9 cellular contexts compared by ENCODE assay signal in genomic region chr2:181683518-181684453, GRCh38. TPM values are rescaled to one million over a fixed set of nuclear protein-coding genes. Genes with fewer than 3 reads are reported as not detected.
A peak's percentile ranks its signal among the peaks of the same experiment; 100 is the strongest.
DNase-seq lines count a peak whose midpoint lies in the region; ATAC-seq lines count a peak whose summit lies in the region.
"Had no signal": no experiment of that assay in that cellular context is flagged by ENCODE, and none has a peak within 500 bp of the region (broad histone marks: within the 10 kb centered on the region; RNA-seq: fewer than 3 reads in every experiment).

No MANE protein-coding gene starts in this region.

- no peak for ATAC-seq in activated CD8-positive, alpha-beta memory T cell treated with anti-CD3 and anti-CD28 coated beads, Interleukin-2, amount 10 ng/mL, durations not matched to agents 7 days and 5 days
- ATAC-seq in GM21529 (IDR thresholded peaks at IDR 0.05; ENCODE audit: unreplicated experiment) (no peak), GM18861 (IDR thresholded peaks at IDR 0.05; ENCODE audit: unreplicated experiment) (no peak)

- H3K36me3 ChIP-seq in GM23248 (ENCODE audit: low read depth) (no peaks in the 10 kb centered on the region), iPS-20b (ENCODE audit: insufficient read depth, low read depth, low read length) (no peaks in the 10 kb centered on the region)

- no peaks in the 10 kb centered on the region for H3K9me2 ChIP-seq in GM23248 (ENCODE audit: insufficient read depth)

- H3K4me1 ChIP-seq in GM23248 (ENCODE audit: insufficient read depth) (no peaks in the 10 kb centered on the region), iPS-20b (ENCODE audit: insufficient read depth, low read length) (peaks cover 24% of the 10 kb centered on the region; the same call in 1 of the 2 replicates)

- H3F3A ChIP-seq in GM23248 (ENCODE audit: insufficient read depth): no peaks in the 10 kb centered on the region

- no peaks in the 10 kb centered on the region for H3K9me3 Mint-ChIP-seq in activated CD8-positive, alpha-beta memory T cell treated with anti-CD3 and anti-CD28 coated beads, Interleukin-2, amount 10 ng/mL, durations not matched to agents 7 days and 5 days (ENCODE audit: low read depth)

- no peaks in the 10 kb centered on the region for H3K79me2 ChIP-seq in GM23248 (ENCODE audit: insufficient read depth)

- DNase-seq in 8988T (peak; percentile 45), GM23248 (peak; percentile 61), NAMALWA (ENCODE audit: low spot score) (no peak), SIG-M5 treated with dmso at 0.1 percent for 504 hours (lab: John Stamatoyannopoulos, UW; ENCODE audit: unreplicated experiment) (no peak)
- no peak for DNase-seq in activated CD8-positive, alpha-beta memory T cell treated with anti-CD3 and anti-CD28 coated beads, Interleukin-2, amount 10 ng/mL, durations not matched to agents 7 days and 5 days

- peaks cover 10% of the 10 kb centered on the region for H3K36me3 Mint-ChIP-seq in activated CD8-positive, alpha-beta memory T cell treated with anti-CD3 and anti-CD28 coated beads, Interleukin-2, amount 10 ng/mL, durations not matched to agents 7 days and 5 days

- no peak overlapping the region for H3K4me2 ChIP-seq in GM23248 (ENCODE audit: unreplicated experiment)

- H3K4me3 ChIP-seq in GM23248: no peak overlapping the region
- H3K4me3 ChIP-seq in iPS-20b (ENCODE audit: low read length): peak overlapping the region; percentile 58

- H3K27ac ChIP-seq in GM23248 (no peak overlapping the region), iPS-20b (ENCODE audit: low read length) (no peak overlapping the region)

- H3K9ac ChIP-seq in GM23248 (no peak overlapping the region), iPS-20b (ENCODE audit: low read depth, low read length) (no peak overlapping the region)

- H3K27me3 ChIP-seq in GM23248 (replicated peaks; ENCODE audit: insufficient read depth) (peaks cover 92% of the 10 kb centered on the region), iPS-20b (ENCODE audit: insufficient read depth, low read length) (peaks cover 100% of the 10 kb centered on the region)

- in situ Hi-C loops in GM23248 (cut with MboI): no loop called here

- 5 to 6% methylated on average over 57 to 81 of the region's 85 CpGs for WGBS in GM23248 (ENCODE audit: low coverage in 1 of 2, low lambda C conversion rate in 2 of 2, missing lambda C conversion rate in 2 of 2), 2 experiments

- H3K4me3 Mint-ChIP-seq in activated CD8-positive, alpha-beta memory T cell treated with anti-CD3 and anti-CD28 coated beads, Interleukin-2, amount 10 ng/mL, durations not matched to agents 7 days and 5 days: peak overlapping the region; percentile 15

- peaks cover 38% of the 10 kb centered on the region for H3K4me1 Mint-ChIP-seq in activated CD8-positive, alpha-beta memory T cell treated with anti-CD3 and anti-CD28 coated beads, Interleukin-2, amount 10 ng/mL, durations not matched to agents 7 days and 5 days

- H3K9me3 ChIP-seq in GM23248 (ENCODE audit: low read depth) (no peaks in the 10 kb centered on the region), iPS-20b (ENCODE audit: insufficient read depth, low read depth, low read length) (peaks cover 14% of the 10 kb centered on the region; the same call in 1 of the 2 replicates)

- CTCF ChIA-PET in activated CD8-positive, alpha-beta memory T cell treated with anti-CD3 and anti-CD28 coated beads, Interleukin-2, amount 10 ng/mL, durations not matched to agents 7 days and 5 days (lab: Charles Lee): no interaction called here

- H4K20me1 ChIP-seq in GM23248 (ENCODE audit: insufficient read depth): no peaks in the 10 kb centered on the region

- no peak overlapping the region for H2AFZ ChIP-seq in GM23248

- H3K27me3 Mint-ChIP-seq in activated CD8-positive, alpha-beta memory T cell treated with anti-CD3 and anti-CD28 coated beads, Interleukin-2, amount 10 ng/mL, durations not matched to agents 7 days and 5 days: peaks cover 83% of the 10 kb centered on the region

- no peak overlapping the region for H3K27ac Mint-ChIP-seq in activated CD8-positive, alpha-beta memory T cell treated with anti-CD3 and anti-CD28 coated beads, Interleukin-2, amount 10 ng/mL, durations not matched to agents 7 days and 5 days

RNA-seq across cellular contexts. Expression of gene NEUROD1, which starts 3.5 kb away (rescaled TPM):
- total RNA-seq in GM23248 (2014; rRNA removed; shearing (Covaris generic)): not detected in 2 replicates
- polyA plus RNA-seq in GM23248 (2016; fragmentation: Nextera tagmentation; extraction: Ambion mirVana): not detected in 2 replicates
- not detected for total RNA-seq in activated CD8-positive, alpha-beta memory T cell treated with anti-CD3 and anti-CD28 coated beads, Interleukin-2, amount 10 ng/mL, durations not matched to agents 7 days and 5 days
- total RNA-seq: mononuclear cell had no signal

RNA-seq across cellular contexts. Expression of gene CERKL, which starts 26.9 kb away (rescaled TPM):
- total RNA-seq in GM23248 (2014; rRNA removed; shearing (Covaris generic)): not detected in 2 replicates
- polyA plus RNA-seq in GM23248 (2016; fragmentation: Nextera tagmentation; extraction: Ambion mirVana): 4.6 and 5.2 TPM in 2 replicates
- total RNA-seq in activated CD8-positive, alpha-beta memory T cell treated with anti-CD3 and anti-CD28 coated beads, Interleukin-2, amount 10 ng/mL, durations not matched to agents 7 days and 5 days: not detected

Comparison
In these comparisons a context has a peak if more than half of its experiments do, and no peak if none do; other contexts are left out.
1. DNase-seq: peak in 8988T (single experiment) and GM23248 (single experiment); none in activated CD8-positive, alpha-beta memory T cell treated with anti-CD3 and anti-CD28 coated beads, Interleukin-2, amount 10 ng/mL, durations not matched to agents 7 days and 5 days (single experiment), NAMALWA (single experiment) and SIG-M5 treated with dmso at 0.1 percent for 504 hours (single experiment).